In the genomic region with DNA sequence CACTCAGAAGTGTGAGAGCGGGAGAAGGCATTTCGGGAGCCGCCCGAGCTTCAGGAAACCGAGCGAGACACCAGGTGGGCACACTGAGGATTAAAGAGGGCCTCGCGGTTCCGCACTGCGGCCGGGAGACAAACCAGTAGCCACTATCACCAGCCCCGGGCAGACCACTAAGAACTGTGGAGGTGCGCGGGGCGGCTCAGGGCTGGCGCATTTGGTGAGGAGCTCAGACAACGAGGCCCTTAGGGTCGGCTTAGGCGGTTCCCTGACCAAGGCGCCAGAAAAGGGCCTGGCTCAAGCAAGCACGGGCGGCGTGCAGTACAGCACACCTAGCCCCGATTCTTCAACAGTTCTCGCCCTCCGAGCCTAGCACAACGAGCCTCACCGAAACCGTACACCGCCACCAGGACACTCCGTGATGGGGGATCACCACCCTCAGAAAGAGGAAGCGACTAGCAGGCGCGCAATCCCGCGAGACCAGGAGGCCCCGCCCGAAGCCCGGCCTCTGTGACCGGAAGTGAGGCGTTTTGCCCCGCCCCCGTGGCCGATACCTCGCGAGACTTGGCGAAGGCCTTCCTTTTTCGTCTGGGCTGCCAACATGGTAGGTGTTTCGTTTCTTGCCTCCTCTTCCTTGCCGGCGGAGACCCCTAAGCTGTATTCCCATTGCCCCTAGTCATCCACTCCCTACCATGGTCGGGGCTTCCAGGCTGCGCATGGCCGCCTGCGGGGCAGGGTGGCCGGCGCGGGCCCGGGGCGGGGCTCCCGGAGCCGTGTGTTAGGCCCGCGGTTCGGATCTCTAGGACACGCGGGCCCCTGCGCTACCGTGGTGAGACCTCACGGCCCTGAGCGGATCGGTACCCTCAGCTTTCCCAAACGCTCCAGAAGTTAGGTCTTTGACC, we compare ENCODE assay signal across 1 cellular context.
A peak's percentile ranks its signal among the peaks of the same experiment; 100 is the strongest.
TF ChIP-seq lines count a peak whose summit lies in the region.

Gene RPL27A, plus strand, starts transcription at position 574 of the 896 bp plus-strand sequence. Its CDS starts 22 bp downstream, at position 596.
Gene TRIM66, minus strand, starts transcription at position 447 of the 896 bp plus-strand sequence. CDS start 10,391 bp downstream, outside the sequence.

TF ChIP-seq in A549, 52 proteins besides CTCF, POLR2A, EP300 and RAD21 (continued from another document):
- TF ChIP-seq PHF8 (IDR thresholded peaks at IDR 0.05; ENCODE audit: borderline replicate concordance, low read depth): peak; percentile 95
- no peak for TF ChIP-seq MAZ (IDR thresholded peaks at IDR 0.05; ENCODE audit: borderline replicate concordance, low read depth, low read length)
- 0 out of 2 replicates have a peak, but pooled peaks have one; percentile 65 for TF ChIP-seq TFCP2L1 (CRISPR knock-in tag; IDR thresholded peaks at IDR 0.05)
- peak; percentile 12; the same call in 1 of the 3 replicates for TF ChIP-seq SMC3 (IDR thresholded peaks at IDR 0.05)
- TF ChIP-seq, protein P1, sequence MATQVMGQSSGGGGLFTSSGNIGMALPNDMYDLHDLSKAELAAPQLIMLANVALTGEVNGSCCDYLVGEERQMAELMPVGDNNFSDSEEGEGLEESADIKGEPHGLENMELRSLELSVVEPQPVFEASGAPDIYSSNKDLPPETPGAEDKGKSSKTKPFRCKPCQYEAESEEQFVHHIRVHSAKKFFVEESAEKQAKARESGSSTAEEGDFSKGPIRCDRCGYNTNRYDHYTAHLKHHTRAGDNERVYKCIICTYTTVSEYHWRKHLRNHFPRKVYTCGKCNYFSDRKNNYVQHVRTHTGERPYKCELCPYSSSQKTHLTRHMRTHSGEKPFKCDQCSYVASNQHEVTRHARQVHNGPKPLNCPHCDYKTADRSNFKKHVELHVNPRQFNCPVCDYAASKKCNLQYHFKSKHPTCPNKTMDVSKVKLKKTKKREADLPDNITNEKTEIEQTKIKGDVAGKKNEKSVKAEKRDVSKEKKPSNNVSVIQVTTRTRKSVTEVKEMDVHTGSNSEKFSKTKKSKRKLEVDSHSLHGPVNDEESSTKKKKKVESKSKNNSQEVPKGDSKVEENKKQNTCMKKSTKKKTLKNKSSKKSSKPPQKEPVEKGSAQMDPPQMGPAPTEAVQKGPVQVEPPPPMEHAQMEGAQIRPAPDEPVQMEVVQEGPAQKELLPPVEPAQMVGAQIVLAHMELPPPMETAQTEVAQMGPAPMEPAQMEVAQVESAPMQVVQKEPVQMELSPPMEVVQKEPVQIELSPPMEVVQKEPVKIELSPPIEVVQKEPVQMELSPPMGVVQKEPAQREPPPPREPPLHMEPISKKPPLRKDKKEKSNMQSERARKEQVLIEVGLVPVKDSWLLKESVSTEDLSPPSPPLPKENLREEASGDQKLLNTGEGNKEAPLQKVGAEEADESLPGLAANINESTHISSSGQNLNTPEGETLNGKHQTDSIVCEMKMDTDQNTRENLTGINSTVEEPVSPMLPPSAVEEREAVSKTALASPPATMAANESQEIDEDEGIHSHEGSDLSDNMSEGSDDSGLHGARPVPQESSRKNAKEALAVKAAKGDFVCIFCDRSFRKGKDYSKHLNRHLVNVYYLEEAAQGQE (IDR thresholded peaks at IDR 0.05): peak; percentile 98
- no peak for TF ChIP-seq CHD4 (IDR thresholded peaks at IDR 0.05; ENCODE audit: borderline replicate concordance)
- TF ChIP-seq MAFK (IDR thresholded peaks at IDR 0.05; ENCODE audit: partially characterized antibody): no peak
- TF ChIP-seq CEBPB (IDR thresholded peaks at IDR 0.05): no peak
- peak; percentile 88 to 99 for TF ChIP-seq JUN (IDR thresholded peaks at IDR 0.05)
- no peak for TF ChIP-seq NFE2L2 (conservative IDR thresholded peaks at IDR 0.05; ENCODE audit: low read length)
- peak; percentile 67; the same call in 1 of the 2 replicates for TF ChIP-seq HOXB5 (CRISPR knock-in tag; IDR thresholded peaks at IDR 0.05)
- TF ChIP-seq, protein P2, sequence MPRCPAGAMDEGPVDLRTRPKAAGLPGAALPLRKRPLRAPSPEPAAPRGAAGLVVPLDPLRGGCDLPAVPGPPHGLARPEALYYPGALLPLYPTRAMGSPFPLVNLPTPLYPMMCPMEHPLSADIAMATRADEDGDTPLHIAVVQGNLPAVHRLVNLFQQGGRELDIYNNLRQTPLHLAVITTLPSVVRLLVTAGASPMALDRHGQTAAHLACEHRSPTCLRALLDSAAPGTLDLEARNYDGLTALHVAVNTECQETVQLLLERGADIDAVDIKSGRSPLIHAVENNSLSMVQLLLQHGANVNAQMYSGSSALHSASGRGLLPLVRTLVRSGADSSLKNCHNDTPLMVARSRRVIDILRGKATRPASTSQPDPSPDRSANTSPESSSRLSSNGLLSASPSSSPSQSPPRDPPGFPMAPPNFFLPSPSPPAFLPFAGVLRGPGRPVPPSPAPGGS (IDR thresholded peaks at IDR 0.05): peak; percentile 96
- TF ChIP-seq POLR2AphosphoS2 (conservative IDR thresholded peaks at IDR 0.05; ENCODE audit: low read length): no peak
- no peak for TF ChIP-seq ATOH8 (CRISPR knock-in tag; IDR thresholded peaks at IDR 0.05; ENCODE audit: low read depth)
- no peak for TF ChIP-seq FOXS1 (CRISPR knock-in tag; IDR thresholded peaks at IDR 0.05)
- 0 out of 2 replicates have a peak, but pooled peaks have one; percentile 29 for TF ChIP-seq PBX3 (IDR thresholded peaks at IDR 0.05)
- TF ChIP-seq HDAC2 (IDR thresholded peaks at IDR 0.05): no peak
- TF ChIP-seq ESRRA (IDR thresholded peaks at IDR 0.05; ENCODE audit: borderline replicate concordance, low read length): no peak
- TF ChIP-seq RCOR1 (IDR thresholded peaks at IDR 0.05; ENCODE audit: low read depth, low read length): no peak
- TF ChIP-seq GATA3 (IDR thresholded peaks at IDR 0.05; ENCODE audit: borderline replicate concordance): peak; percentile 73; the same call in 1 of the 2 replicates
- TF ChIP-seq JUNB (IDR thresholded peaks at IDR 0.05): no peak
- TF ChIP-seq HOXA7 (CRISPR knock-in tag; IDR thresholded peaks at IDR 0.05): no peak
- no peak for TF ChIP-seq KDM1A (IDR thresholded peaks at IDR 0.05; ENCODE audit: low read depth)
- no peak for TF ChIP-seq RARB (CRISPR knock-in tag; IDR thresholded peaks at IDR 0.05)
- no peak for TF ChIP-seq ZNF302 (CRISPR knock-in tag; IDR thresholded peaks at IDR 0.05)
- no peak; the same call in 1 of the 2 replicates for TF ChIP-seq RFX5 (IDR thresholded peaks at IDR 0.05)
- TF ChIP-seq HES2 (IDR thresholded peaks at IDR 0.05): no peak
- 0 out of 2 replicates have a peak, but pooled peaks have one; percentile 38 for TF ChIP-seq HOXB13 (CRISPR knock-in tag; IDR thresholded peaks at IDR 0.05; ENCODE audit: low read depth)
- no peak for TF ChIP-seq NPAS2 (CRISPR knock-in tag; IDR thresholded peaks at IDR 0.05; ENCODE audit: borderline replicate concordance)
- peak; percentile 97 for TF ChIP-seq CHD2 (IDR thresholded peaks at IDR 0.05; ENCODE audit: low read length, partially characterized antibody)
- TF ChIP-seq BHLHE40 (IDR thresholded peaks at IDR 0.05; ENCODE audit: low read depth, low read length): no peak
- no peak for TF ChIP-seq TP53 (CRISPR knock-in tag; IDR thresholded peaks at IDR 0.05)
- no peak for TF ChIP-seq CBX8 (IDR thresholded peaks at IDR 0.05)
- TF ChIP-seq EHF (CRISPR knock-in tag; IDR thresholded peaks at IDR 0.05): no peak
- peak; percentile 74; the same call in 1 of the 2 replicates for TF ChIP-seq KDM5A (IDR thresholded peaks at IDR 0.05)
